1 cellular context compared by ENCODE assay signal in genomic region chr5:26757941-26758340, GRCh38.
TF ChIP-seq lines count a peak whose summit lies in the region.

No MANE protein-coding gene starts in this region.

TF ChIP-seq in GM23338, 12 proteins besides CTCF, POLR2A, EP300 and RAD21 (continued from another document):
- TF ChIP-seq ZNF462 (CRISPR knock-in tag; IDR thresholded peaks at IDR 0.05) (no peak), NANOG (IDR thresholded peaks at IDR 0.05; ENCODE audit: borderline replicate concordance) (no peak), JUNB (IDR thresholded peaks at IDR 0.05; ENCODE audit: unreplicated experiment) (no peak), STAT1 (IDR thresholded peaks at IDR 0.05; ENCODE audit: unreplicated experiment) (no peak), ZNF114 (CRISPR knock-in tag; IDR thresholded peaks at IDR 0.05) (no peak), ZNF331 (CRISPR knock-in tag; IDR thresholded peaks at IDR 0.05; ENCODE audit: low read depth) (no peak), REST (IDR thresholded peaks at IDR 0.05; ENCODE audit: unreplicated experiment) (no peak), POLR2AphosphoS5 (IDR thresholded peaks at IDR 0.05; ENCODE audit: low read depth) (no peak), CREB1 (CRISPR knock-in tag; IDR thresholded peaks at IDR 0.05; ENCODE audit: low read depth) (no peak)
